Comparison of ENCODE assay signal across 8 cellular contexts in genomic region chr20:12925214-12925755, GRCh38.
DNase-seq lines count a peak whose midpoint lies in the region; ATAC-seq and TF ChIP-seq lines count a peak whose summit lies in the region.

No MANE protein-coding gene starts in this region.

- H3K9me3 Mint-ChIP-seq in activated T-helper 17 cell treated with anti-CD3 and anti-CD28 coated beads, Interleukin-2, amount 50 U/mL, for 72 hours = no peaks in the 10 kb centered on the region

- H3K27ac ChIP-seq in cardiac muscle cell (peak overlapping the region; percentile 89), prostate gland (no peak overlapping the region)

- no peaks in the 10 kb centered on the region for H3K36me3 Mint-ChIP-seq in activated T-helper 17 cell treated with anti-CD3 and anti-CD28 coated beads, Interleukin-2, amount 50 U/mL, for 72 hours (ENCODE audit: low read depth)

- WGBS in prostate gland = 35% methylated on average over 7 of the region's 7 CpGs

- TF ChIP-seq CTCF in GM20000 (IDR thresholded peaks at IDR 0.05; ENCODE audit: extremely low read depth, missing control alignments) (peak; percentile 73), cardiac muscle cell (IDR thresholded peaks at IDR 0.05; ENCODE audit: low read depth, low read length) (peak; percentile 96), prostate gland (IDR thresholded peaks at IDR 0.05) (peak; percentile 45 to 92 (median 86))

- no peak for TF ChIP-seq POLR2A in prostate gland (IDR thresholded peaks at IDR 0.05)

- H3K4me3 ChIP-seq in cardiac muscle cell = no peak overlapping the region
- H3K4me3 ChIP-seq in prostate gland = no peak overlapping the region

- H3K9me3 ChIP-seq in cardiac muscle cell (ENCODE audit: low read depth) (no peaks in the 10 kb centered on the region), prostate gland (no peaks in the 10 kb centered on the region)

- no peaks in the 10 kb centered on the region for H3K4me1 Mint-ChIP-seq in activated T-helper 17 cell treated with anti-CD3 and anti-CD28 coated beads, Interleukin-2, amount 50 U/mL, for 72 hours

- H3K27me3 Mint-ChIP-seq in activated T-helper 17 cell treated with anti-CD3 and anti-CD28 coated beads, Interleukin-2, amount 50 U/mL, for 72 hours = peaks cover 3% of the 10 kb centered on the region

- ATAC-seq in HG03460 (IDR thresholded peaks at IDR 0.05; ENCODE audit: unreplicated experiment) = peak; percentile 97
- peak; percentile 40 for ATAC-seq in activated T-helper 17 cell treated with anti-CD3 and anti-CD28 coated beads, Interleukin-2, amount 50 U/mL, for 72 hours (replicated peaks)

- no peak overlapping the region for H3K27ac Mint-ChIP-seq in activated T-helper 17 cell treated with anti-CD3 and anti-CD28 coated beads, Interleukin-2, amount 50 U/mL, for 72 hours

- no peaks in the 10 kb centered on the region for H3K36me3 ChIP-seq in cardiac muscle cell
- no peaks in the 10 kb centered on the region for H3K36me3 ChIP-seq in prostate gland

- peaks cover 51% of the 10 kb centered on the region for H3K4me1 ChIP-seq in cardiac muscle cell (ENCODE audit: low read depth)
- H3K4me1 ChIP-seq in prostate gland (replicated peaks) = peaks cover 8% of the 10 kb centered on the region

- intact Hi-C loops in prostate gland (cut with DNase I) = loop anchor here (5.0 kb wide), 1 partner anchor 182 kb away; no protein-coding TSS in a partner anchor
- intact Hi-C loops in posterior vena cava (cut with DNase I) = loop anchor here in 1 of 2 donors (2.0 kb wide), 1 partner anchor 42 kb away; no protein-coding TSS in a partner anchor

- no peaks in the 10 kb centered on the region for H3K27me3 ChIP-seq in cardiac muscle cell
- no peaks in the 10 kb centered on the region for H3K27me3 ChIP-seq in prostate gland (replicated peaks; ENCODE audit: insufficient read depth)

- DNase-seq in EL (peak; percentile 75), GM20000 (ENCODE audit: low spot score) (peak; percentile 68), NCI-H510A treated with DMSO at 0.1 percent for 48 hours (lab: John Stamatoyannopoulos, UW) (peak; percentile 88), cardiac muscle cell (ENCODE audit: low read depth in 1 of 2, low spot score in 1 of 2) (peak; percentile 82 to 89), prostate gland (ENCODE audit: low spot score) (peak; percentile 53), posterior vena cava (ENCODE audit: low spot score) (no peak)

- H3K4me3 Mint-ChIP-seq in activated T-helper 17 cell treated with anti-CD3 and anti-CD28 coated beads, Interleukin-2, amount 50 U/mL, for 72 hours = no peak overlapping the region
